ENCODE assay signal across 7 cellular contexts in the genomic region with DNA sequence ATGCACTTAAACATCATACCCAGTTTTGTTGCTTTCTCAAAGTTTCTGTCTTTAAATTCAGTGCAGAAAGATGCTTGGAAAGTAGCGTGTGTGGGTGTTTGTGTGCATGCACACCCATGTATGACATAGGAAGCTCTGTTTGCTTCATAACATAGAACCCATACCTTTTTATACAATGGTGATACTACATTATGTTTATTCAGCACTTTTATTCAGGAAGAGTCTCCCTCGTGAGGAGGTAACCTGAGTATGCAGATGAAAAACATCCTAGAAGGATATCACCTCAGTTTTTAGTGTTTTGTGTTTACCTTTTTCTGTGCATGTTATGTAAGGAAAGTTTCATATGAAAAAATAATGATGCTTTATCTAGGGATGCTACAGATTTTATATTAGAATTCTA.
"Had no signal": no experiment of that assay in that cellular context is flagged by ENCODE, and none has a peak within 500 bp of the region (broad histone marks: within the 10 kb centered on the region; RNA-seq: fewer than 3 reads in every experiment).

No MANE protein-coding gene starts in this region.

- H3K4me2 ChIP-seq: KMS-11 had no signal

- DNase-seq: GM23248, GOT3, H9, HCEC 1CT, KBM-7 had no signal

- H3K27ac ChIP-seq: GM23248, KMS-11 had no signal

- H3K9me3 Mint-ChIP-seq: H9 had no signal

- H3K4me3 ChIP-seq: GM23248 had no signal

- H2AFZ ChIP-seq: GM23248 had no signal

- H3K4me1 Mint-ChIP-seq: H9 had no signal

- H3K27ac Mint-ChIP-seq: H9 had no signal

- H3K9ac ChIP-seq: GM23248, KMS-11 had no signal

- H3K4me3 Mint-ChIP-seq: H9 had no signal

- FAIRE-seq: HTR-8/SVneo had no signal
